In the genomic region with DNA sequence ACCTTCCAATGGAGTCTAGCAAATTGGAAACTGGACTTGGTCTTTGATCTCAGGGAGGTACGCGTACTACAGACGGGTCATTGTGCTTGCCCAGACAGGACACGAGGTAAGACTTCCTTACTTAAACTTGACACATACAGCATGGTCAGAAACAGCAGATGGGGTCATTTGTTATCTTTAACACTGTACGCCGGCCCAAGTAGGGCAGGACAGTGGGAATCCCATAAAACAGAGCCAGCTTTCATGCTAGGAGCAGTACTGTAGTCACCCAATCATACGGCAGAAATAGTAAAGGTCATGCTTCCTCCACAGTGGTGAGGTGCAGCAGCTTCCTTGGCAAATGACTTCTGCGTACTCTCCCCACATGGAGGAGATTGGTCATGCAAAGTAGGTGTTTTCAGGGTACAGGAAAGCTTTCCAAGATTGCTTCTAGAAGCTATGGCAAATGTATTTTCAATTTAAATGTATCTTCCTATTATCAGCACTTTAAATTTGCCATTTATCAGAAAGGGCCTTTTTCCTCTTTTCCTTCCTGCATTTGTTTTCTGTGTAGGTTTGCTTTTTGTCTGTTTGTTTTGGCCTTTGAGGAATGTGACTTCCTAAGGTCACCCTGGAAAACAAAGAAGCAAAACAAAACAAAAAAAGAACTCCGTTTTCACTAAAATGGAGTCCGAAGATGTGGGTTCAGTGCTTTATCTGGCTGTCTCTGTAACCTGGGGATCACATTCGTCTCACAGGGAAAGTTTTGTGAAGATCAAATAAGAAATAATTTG, we compare ENCODE assay signal across 1 cellular context.
TF ChIP-seq lines count a peak whose summit lies in the region.

No MANE protein-coding gene starts in this region.

TF ChIP-seq in A549, 52 proteins besides CTCF, POLR2A, EP300 and RAD21 (continued from another document):
- TF ChIP-seq, protein P1, sequence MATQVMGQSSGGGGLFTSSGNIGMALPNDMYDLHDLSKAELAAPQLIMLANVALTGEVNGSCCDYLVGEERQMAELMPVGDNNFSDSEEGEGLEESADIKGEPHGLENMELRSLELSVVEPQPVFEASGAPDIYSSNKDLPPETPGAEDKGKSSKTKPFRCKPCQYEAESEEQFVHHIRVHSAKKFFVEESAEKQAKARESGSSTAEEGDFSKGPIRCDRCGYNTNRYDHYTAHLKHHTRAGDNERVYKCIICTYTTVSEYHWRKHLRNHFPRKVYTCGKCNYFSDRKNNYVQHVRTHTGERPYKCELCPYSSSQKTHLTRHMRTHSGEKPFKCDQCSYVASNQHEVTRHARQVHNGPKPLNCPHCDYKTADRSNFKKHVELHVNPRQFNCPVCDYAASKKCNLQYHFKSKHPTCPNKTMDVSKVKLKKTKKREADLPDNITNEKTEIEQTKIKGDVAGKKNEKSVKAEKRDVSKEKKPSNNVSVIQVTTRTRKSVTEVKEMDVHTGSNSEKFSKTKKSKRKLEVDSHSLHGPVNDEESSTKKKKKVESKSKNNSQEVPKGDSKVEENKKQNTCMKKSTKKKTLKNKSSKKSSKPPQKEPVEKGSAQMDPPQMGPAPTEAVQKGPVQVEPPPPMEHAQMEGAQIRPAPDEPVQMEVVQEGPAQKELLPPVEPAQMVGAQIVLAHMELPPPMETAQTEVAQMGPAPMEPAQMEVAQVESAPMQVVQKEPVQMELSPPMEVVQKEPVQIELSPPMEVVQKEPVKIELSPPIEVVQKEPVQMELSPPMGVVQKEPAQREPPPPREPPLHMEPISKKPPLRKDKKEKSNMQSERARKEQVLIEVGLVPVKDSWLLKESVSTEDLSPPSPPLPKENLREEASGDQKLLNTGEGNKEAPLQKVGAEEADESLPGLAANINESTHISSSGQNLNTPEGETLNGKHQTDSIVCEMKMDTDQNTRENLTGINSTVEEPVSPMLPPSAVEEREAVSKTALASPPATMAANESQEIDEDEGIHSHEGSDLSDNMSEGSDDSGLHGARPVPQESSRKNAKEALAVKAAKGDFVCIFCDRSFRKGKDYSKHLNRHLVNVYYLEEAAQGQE (IDR thresholded peaks at IDR 0.05), result no peak
- no peak for TF ChIP-seq TFCP2L1 (CRISPR knock-in tag; IDR thresholded peaks at IDR 0.05)
- no peak for TF ChIP-seq EHF (CRISPR knock-in tag; IDR thresholded peaks at IDR 0.05)
- TF ChIP-seq JUN (IDR thresholded peaks at IDR 0.05), result no peak
- TF ChIP-seq, protein P2, sequence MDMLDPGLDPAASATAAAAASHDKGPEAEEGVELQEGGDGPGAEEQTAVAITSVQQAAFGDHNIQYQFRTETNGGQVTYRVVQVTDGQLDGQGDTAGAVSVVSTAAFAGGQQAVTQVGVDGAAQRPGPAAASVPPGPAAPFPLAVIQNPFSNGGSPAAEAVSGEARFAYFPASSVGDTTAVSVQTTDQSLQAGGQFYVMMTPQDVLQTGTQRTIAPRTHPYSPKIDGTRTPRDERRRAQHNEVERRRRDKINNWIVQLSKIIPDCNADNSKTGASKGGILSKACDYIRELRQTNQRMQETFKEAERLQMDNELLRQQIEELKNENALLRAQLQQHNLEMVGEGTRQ (IDR thresholded peaks at IDR 0.05), result no peak
- no peak for TF ChIP-seq NPAS2 (CRISPR knock-in tag; IDR thresholded peaks at IDR 0.05; ENCODE audit: borderline replicate concordance)
- TF ChIP-seq HOXB13 (CRISPR knock-in tag; IDR thresholded peaks at IDR 0.05; ENCODE audit: low read depth), result no peak
- TF ChIP-seq CHD4 (IDR thresholded peaks at IDR 0.05; ENCODE audit: borderline replicate concordance), result no peak
- TF ChIP-seq NFE2L2 (conservative IDR thresholded peaks at IDR 0.05; ENCODE audit: low read length), result no peak
- TF ChIP-seq, protein P3, sequence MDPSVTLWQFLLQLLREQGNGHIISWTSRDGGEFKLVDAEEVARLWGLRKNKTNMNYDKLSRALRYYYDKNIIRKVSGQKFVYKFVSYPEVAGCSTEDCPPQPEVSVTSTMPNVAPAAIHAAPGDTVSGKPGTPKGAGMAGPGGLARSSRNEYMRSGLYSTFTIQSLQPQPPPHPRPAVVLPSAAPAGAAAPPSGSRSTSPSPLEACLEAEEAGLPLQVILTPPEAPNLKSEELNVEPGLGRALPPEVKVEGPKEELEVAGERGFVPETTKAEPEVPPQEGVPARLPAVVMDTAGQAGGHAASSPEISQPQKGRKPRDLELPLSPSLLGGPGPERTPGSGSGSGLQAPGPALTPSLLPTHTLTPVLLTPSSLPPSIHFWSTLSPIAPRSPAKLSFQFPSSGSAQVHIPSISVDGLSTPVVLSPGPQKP (IDR thresholded peaks at IDR 0.05; ENCODE audit: low read depth, low read length), result no peak
- TF ChIP-seq HOXA7 (CRISPR knock-in tag; IDR thresholded peaks at IDR 0.05), result no peak
